ENCODE assay signal across 11 cellular contexts in genomic region chr11:42299780-42300179, GRCh38.
"Had no signal": no experiment of that assay in that cellular context is flagged by ENCODE, and none has a peak within 500 bp of the region (broad histone marks: within the 10 kb centered on the region; RNA-seq: fewer than 3 reads in every experiment).

No MANE protein-coding gene starts in this region.

- FAIRE-seq: H1, H54 had no signal

- ATAC-seq: GM23338, HCT116 had no signal

- H3K9ac ChIP-seq: GM23248 had no signal

- H3K36me3 ChIP-seq: HAP-1 had no signal

- H3K9me3 ChIP-seq: HAP-1 had no signal

- DNase-seq: GM23248, GOT3, H7, H9, HCEC 1CT, HFFc6 had no signal

- H2AFZ ChIP-seq: GM23248, GM23338 had no signal

- H3K27ac ChIP-seq: GM23248 had no signal

- H3K4me1 ChIP-seq: HAP-1 had no signal

- H3K4me3 ChIP-seq: GM23248, GM23338, HAP-1 had no signal

- H3K4me2 ChIP-seq: GM23338 had no signal
